Comparison of ENCODE assay signal across 8 cellular contexts in genomic region chr3:101513419-101513986, GRCh38. TPM values are rescaled to one million over a fixed set of nuclear protein-coding genes. Genes with fewer than 3 reads are reported as not detected.
DNase-seq lines count a peak whose midpoint lies in the region; ATAC-seq and TF ChIP-seq lines count a peak whose summit lies in the region.

No MANE protein-coding gene starts in this region.

- peak overlapping the region; percentile 90 for H3K4me3 Mint-ChIP-seq in Caco-2 (ENCODE audit: unreplicated experiment)
- H3K4me3 Mint-ChIP-seq in activated T-helper 2 cell treated with anti-CD3 and anti-CD28 coated beads, Interferon-gamma antibody, Interleukin-2, Interleukin-4, amounts not matched to agents 10 μg/mL and 5 μg/mL and 100 μg/mL, durations not matched to agents 14 hours and 24 hours and 36 hours (ENCODE audit: low read depth), result peak overlapping the region; percentile 96

- CTCF ChIA-PET in Caco-2 (lab: Charles Lee), result interaction anchor here (0.7 kb wide), 1 partner anchor 304 kb away, joined by 3 read pairs; no protein-coding TSS in a partner anchor

- no peaks in the 10 kb centered on the region for H3K27me3 Mint-ChIP-seq in Caco-2 (ENCODE audit: insufficient read depth, unreplicated experiment)
- no peaks in the 10 kb centered on the region for H3K27me3 Mint-ChIP-seq in activated T-helper 2 cell treated with anti-CD3 and anti-CD28 coated beads, Interferon-gamma antibody, Interleukin-2, Interleukin-4, amounts not matched to agents 10 μg/mL and 5 μg/mL and 100 μg/mL, durations not matched to agents 14 hours and 24 hours and 36 hours (ENCODE audit: low read depth)

- DNase-seq in Caco-2 (no peak), HL-60 (ENCODE audit: low read depth in 1 of 2, low spot score in 1 of 2) (no peak), left ventricle myocardium inferior (no peak), NCI-H2107 treated with DMSO at 0.1 percent for 48 hours (lab: John Stamatoyannopoulos, UW; ENCODE audit: unreplicated experiment) (no peak), mucosa of gallbladder (ENCODE audit: low spot score) (no peak)
- no peak for DNase-seq in activated T-helper 2 cell treated with anti-CD3 and anti-CD28 coated beads, Interferon-gamma antibody, Interleukin-2, Interleukin-4, amounts not matched to agents 10 μg/mL and 5 μg/mL and 100 μg/mL, durations not matched to agents 14 hours and 24 hours and 36 hours (ENCODE audit: low spot score)

- H3K9me3 ChIP-seq in Caco-2, result no peaks in the 10 kb centered on the region
- no peaks in the 10 kb centered on the region for H3K9me3 ChIP-seq in left ventricle myocardium inferior (replicated peaks)
- H3K9me3 ChIP-seq in skeletal muscle satellite cell (replicated peaks; ENCODE audit: low read length), result no peaks in the 10 kb centered on the region

- H3K36me3 ChIP-seq in Caco-2 (ENCODE audit: control insufficient read depth, insufficient read depth, low read length) (no peaks in the 10 kb centered on the region), left ventricle myocardium inferior (no peaks in the 10 kb centered on the region), skeletal muscle satellite cell (ENCODE audit: insufficient read depth, low read length) (no peaks in the 10 kb centered on the region)

- peak overlapping the region; percentile 98 for H3K9ac ChIP-seq in skeletal muscle satellite cell (ENCODE audit: low read depth, low read length)

- ATAC-seq in GM19463 (IDR thresholded peaks at IDR 0.05; ENCODE audit: unreplicated experiment), result peak; percentile 24

- H3K9me3 Mint-ChIP-seq in Caco-2 (ENCODE audit: unreplicated experiment), result no peaks in the 10 kb centered on the region
- H3K9me3 Mint-ChIP-seq in activated T-helper 2 cell treated with anti-CD3 and anti-CD28 coated beads, Interferon-gamma antibody, Interleukin-2, Interleukin-4, amounts not matched to agents 10 μg/mL and 5 μg/mL and 100 μg/mL, durations not matched to agents 14 hours and 24 hours and 36 hours, result no peaks in the 10 kb centered on the region

- peak overlapping the region; percentile 77 for H3K27ac Mint-ChIP-seq in Caco-2 (ENCODE audit: unreplicated experiment)
- peak overlapping the region; percentile 93 for H3K27ac Mint-ChIP-seq in activated T-helper 2 cell treated with anti-CD3 and anti-CD28 coated beads, Interferon-gamma antibody, Interleukin-2, Interleukin-4, amounts not matched to agents 10 μg/mL and 5 μg/mL and 100 μg/mL, durations not matched to agents 14 hours and 24 hours and 36 hours

- H3K27ac ChIP-seq in HL-60 (replicated peaks), result peak overlapping the region; percentile 86
- H3K27ac ChIP-seq in left ventricle myocardium inferior (replicated peaks), result peak overlapping the region; percentile 92

- POLR2A ChIA-PET in Caco-2 (lab: Charles Lee), result interaction anchor here (0.8 kb wide), 1 partner anchor 60 kb away, joined by 10 read pairs; no protein-coding TSS in a partner anchor

- no peaks in the 10 kb centered on the region for H3K27me3 ChIP-seq in Caco-2 (replicated peaks; ENCODE audit: control insufficient read depth, insufficient read depth, low read length)
- H3K27me3 ChIP-seq in HL-60 (ENCODE audit: insufficient read depth, poor library complexity, severe bottlenecking), result no peaks in the 10 kb centered on the region
- H3K27me3 ChIP-seq in left ventricle myocardium inferior (ENCODE audit: low read depth), result peaks cover 22% of the 10 kb centered on the region
- peaks cover 11% of the 10 kb centered on the region for H3K27me3 ChIP-seq in skeletal muscle satellite cell (ENCODE audit: control insufficient read depth, insufficient read depth, low read length)

- TF ChIP-seq CTCF in Caco-2 (IDR thresholded peaks at IDR 0.05; ENCODE audit: insufficient read depth in 1 of 2, low read depth in 1 of 2, low read length in 1 of 2, severe bottlenecking in 1 of 2, unreplicated experiment in 1 of 2) (no peak), HL-60 (IDR thresholded peaks at IDR 0.05; ENCODE audit: insufficient read depth, low read length) (no peak), left ventricle myocardium inferior (IDR thresholded peaks at IDR 0.05; ENCODE audit: borderline replicate concordance) (no peak)

- H3K4me1 ChIP-seq in Caco-2, result peaks cover 11% of the 10 kb centered on the region
- H3K4me1 ChIP-seq in left ventricle myocardium inferior, result peaks cover 27% of the 10 kb centered on the region
- H3K4me1 ChIP-seq in skeletal muscle satellite cell (ENCODE audit: control insufficient read depth, insufficient read depth, low read length), result peaks cover 5% of the 10 kb centered on the region

- H3K4me1 Mint-ChIP-seq in Caco-2 (ENCODE audit: low read depth, unreplicated experiment), result peaks cover 12% of the 10 kb centered on the region
- H3K4me1 Mint-ChIP-seq in activated T-helper 2 cell treated with anti-CD3 and anti-CD28 coated beads, Interferon-gamma antibody, Interleukin-2, Interleukin-4, amounts not matched to agents 10 μg/mL and 5 μg/mL and 100 μg/mL, durations not matched to agents 14 hours and 24 hours and 36 hours (ENCODE audit: low read depth), result peaks cover 32% of the 10 kb centered on the region

- H3K4me2 ChIP-seq in skeletal muscle satellite cell (ENCODE audit: low read length), result peak overlapping the region; percentile 80

- peak overlapping the region; percentile 54 for H3K4me3 ChIP-seq in Caco-2 (ENCODE audit: low read depth, low read length)
- H3K4me3 ChIP-seq in HL-60 (replicated peaks; ENCODE audit: insufficient read depth, low read length), result peak overlapping the region; percentile 66
- H3K4me3 ChIP-seq in left ventricle myocardium inferior, result peak overlapping the region; percentile 82
- H3K4me3 ChIP-seq in skeletal muscle satellite cell (ENCODE audit: low read length), result peak overlapping the region; percentile 82

- peaks cover 11% of the 10 kb centered on the region for H3K36me3 Mint-ChIP-seq in Caco-2 (ENCODE audit: insufficient read depth, unreplicated experiment)
- peaks cover 8% of the 10 kb centered on the region for H3K36me3 Mint-ChIP-seq in activated T-helper 2 cell treated with anti-CD3 and anti-CD28 coated beads, Interferon-gamma antibody, Interleukin-2, Interleukin-4, amounts not matched to agents 10 μg/mL and 5 μg/mL and 100 μg/mL, durations not matched to agents 14 hours and 24 hours and 36 hours (ENCODE audit: low read depth)

- intact Hi-C loops in Caco-2 (cut with micrococcal nuclease; ENCODE audit: unreplicated experiment), result loop anchor here (1.0 to 2.0 kb wide), 2 partner anchors 35 to 61 kb away; partner anchors contain the start of gene PCNP
- intact Hi-C loops in activated T-helper 2 cell treated with anti-CD3 and anti-CD28 coated beads, Interferon-gamma antibody, Interleukin-2, Interleukin-4, amounts not matched to agents 10 μg/mL and 5 μg/mL and 100 μg/mL, durations not matched to agents 14 hours and 24 hours and 36 hours (cut with micrococcal nuclease), result loop anchor here (5.0 kb wide), 1 partner anchor 131 kb away; no protein-coding TSS in a partner anchor
- intact Hi-C loops in left ventricle myocardium inferior (cut with micrococcal nuclease), result no loop called here

- BruUV-seq in Caco-2 (replicated peaks; lab: Mats Ljungman, UMichigan), result TSS peak; percentile 99

RNA-seq across cellular contexts. Expression of gene SENP7, which starts 0.5 kb away (rescaled TPM):
- total RNA-seq in Caco-2 (2022) (7.6 and 8.5 TPM in 2 replicates), left ventricle myocardium inferior (8.7 TPM), mucosa of gallbladder (16.5 TPM)
- 10.7 and 10.8 TPM in 2 replicates for total RNA-seq in activated T-helper 2 cell treated with anti-CD3 and anti-CD28 coated beads, Interferon-gamma antibody, Interleukin-2, Interleukin-4, amounts not matched to agents 10 μg/mL and 5 μg/mL and 100 μg/mL, durations not matched to agents 14 hours and 24 hours and 36 hours
- total RNA-seq in skeletal muscle satellite cell (2012; rRNA removed), result 5.2 and 5.3 TPM in 2 replicates

RNA-seq across cellular contexts. Expression of gene TRMT10C, which starts 48.2 kb away (rescaled TPM):
- total RNA-seq in Caco-2 (2022), result 25.7 and 28.1 TPM in 2 replicates
- total RNA-seq in activated T-helper 2 cell treated with anti-CD3 and anti-CD28 coated beads, Interferon-gamma antibody, Interleukin-2, Interleukin-4, amounts not matched to agents 10 μg/mL and 5 μg/mL and 100 μg/mL, durations not matched to agents 14 hours and 24 hours and 36 hours, result 47.1 and 54.0 TPM in 2 replicates
- total RNA-seq in left ventricle myocardium inferior, result 30.3 TPM
- 43.7 and 45.9 TPM in 2 replicates for total RNA-seq in skeletal muscle satellite cell (2012; rRNA removed)
- total RNA-seq in mucosa of gallbladder, result 13.2 TPM
